In genomic region chr12:6460751-6461371, GRCh38 we compare ENCODE assay signal across 10 cellular contexts. TPM values are rescaled to one million over a fixed set of nuclear protein-coding genes. Genes with fewer than 3 reads are reported as not detected.
A peak's percentile ranks its signal among the peaks of the same experiment; 100 is the strongest.
DNase-seq lines count a peak whose midpoint lies in the region; ATAC-seq and TF ChIP-seq lines count a peak whose summit lies in the region.
"Had no signal": no experiment of that assay in that cellular context is flagged by ENCODE, and none has a peak within 500 bp of the region (broad histone marks: within the 10 kb centered on the region; RNA-seq: fewer than 3 reads in every experiment).

No MANE protein-coding gene starts in this region.

- H3K36me3 Mint-ChIP-seq in activated naive CD4-positive, alpha-beta T cell treated with anti-CD3 and anti-CD28 coated beads, Interleukin-2, amount 50 U/mL, for 72 hours, result peaks cover 74 to 76% of the 10 kb centered on the region in 2 donors
- H3K36me3 Mint-ChIP-seq in memory B cell, result peaks cover 46% of the 10 kb centered on the region

- no peak for TF ChIP-seq CTCF in tibial nerve (IDR thresholded peaks at IDR 0.05)

- H3K27ac ChIP-seq in tibial nerve, result peak overlapping the region; percentile 18 to 70 (median 56)

- peaks cover 0 to 93% (median 27%) of the 10 kb centered on the region in 3 donors for H3K36me3 ChIP-seq in tibial nerve

- no peak for TF ChIP-seq POLR2A in tibial nerve (IDR thresholded peaks at IDR 0.05)

- H3K27me3 ChIP-seq in tibial nerve, result no peaks in the 10 kb centered on the region

- H3K4me3 Mint-ChIP-seq in memory B cell, result peak overlapping the region; percentile 66

- peaks cover 0 to 31% (median 20%) of the 10 kb centered on the region in 4 donors for H3K4me1 ChIP-seq in tibial nerve

- TF ChIP-seq EP300 in tibial nerve (IDR thresholded peaks at IDR 0.05), result no peak

- peak; percentile 73 for DNase-seq in activated effector memory CD4-positive, alpha-beta T cell treated with anti-CD3 and anti-CD28 coated beads, Interleukin-2, amount 50 U/mL, for 16 hours
- DNase-seq in activated effector memory CD4-positive, alpha-beta T cell treated with Interleukin-2 at 50 U/mL for 16 hours, result no peak
- DNase-seq in activated naive CD4-positive, alpha-beta T cell treated with anti-CD3 and anti-CD28 coated beads, Interleukin-2, amount 50 U/mL, for 72 hours (ENCODE audit: low spot score in 2 of 2), result no peak
- DNase-seq in memory B cell (ENCODE audit: low spot score in 2 of 2) (no peak), tibial nerve (ENCODE audit: low spot score in 2 of 2) (no peak), hippocampal formation (lab: John Stamatoyannopoulos, UW) (no peak)

- peak; percentile 21 to 44 for ATAC-seq in activated naive CD4-positive, alpha-beta T cell treated with anti-CD3 and anti-CD28 coated beads, Interleukin-2, amount 50 U/mL, for 72 hours
- ATAC-seq in memory B cell (ENCODE audit: low read depth) (no peak), GM21447 (IDR thresholded peaks at IDR 0.05; ENCODE audit: unreplicated experiment) (no peak), HG02981 (IDR thresholded peaks at IDR 0.05; ENCODE audit: unreplicated experiment) (no peak)

- H3K27ac Mint-ChIP-seq in activated naive CD4-positive, alpha-beta T cell treated with anti-CD3 and anti-CD28 coated beads, Interleukin-2, amount 50 U/mL, for 72 hours, result peak overlapping the region; percentile 95 to 97
- peak overlapping the region; percentile 96 for H3K27ac Mint-ChIP-seq in memory B cell

- peaks cover 62% of the 10 kb centered on the region for H3K4me1 Mint-ChIP-seq in memory B cell

- WGBS in tibial nerve, 2 donors, result 81 to 82% methylated on average over 10 of the region's 10 CpGs

- no peaks in the 10 kb centered on the region for H3K9me3 ChIP-seq in tibial nerve

- no peaks in the 10 kb centered on the region for H3K27me3 Mint-ChIP-seq in memory B cell

- no peaks in the 10 kb centered on the region for H3K9me3 Mint-ChIP-seq in activated naive CD4-positive, alpha-beta T cell treated with anti-CD3 and anti-CD28 coated beads, Interleukin-2, amount 50 U/mL, for 72 hours
- H3K9me3 Mint-ChIP-seq in memory B cell, result no peaks in the 10 kb centered on the region

- no peak overlapping the region for H3K4me3 ChIP-seq in tibial nerve

RNA-seq across cellular contexts. Expression of gene TAPBPL, which starts 9.0 kb away (rescaled TPM):
- total RNA-seq in activated naive CD4-positive, alpha-beta T cell treated with anti-CD3 and anti-CD28 coated beads, Interleukin-2, amount 50 U/mL, for 72 hours, result 10 to 100 TPM; 31.4 to 33.7 TPM
- 10 to 100 TPM; 13.9 to 31.9 (median 25.2) TPM for total RNA-seq in tibial nerve

RNA-seq across cellular contexts. Expression of gene VAMP1, which starts 9.6 kb away (rescaled TPM):
- 100 to 1,000 TPM in 1 of 2 donors, 10 to 100 TPM in 1; 47.6 to 151 TPM for total RNA-seq in activated naive CD4-positive, alpha-beta T cell treated with anti-CD3 and anti-CD28 coated beads, Interleukin-2, amount 50 U/mL, for 72 hours
- 10 to 100 TPM; 12.0 to 31.0 (median 19.3) TPM for total RNA-seq in tibial nerve

RNA-seq across cellular contexts. Expression of gene CD27, which starts 16.1 kb away (rescaled TPM):
- 100 to 1,000 TPM in 1 of 2 donors, 10 to 100 TPM in 1; 77.9 to 162 TPM for total RNA-seq in activated naive CD4-positive, alpha-beta T cell treated with anti-CD3 and anti-CD28 coated beads, Interleukin-2, amount 50 U/mL, for 72 hours
- total RNA-seq in tibial nerve, result under 1 TPM in 2 of 4 donors, not detected in 2; 0.44 to 0.63 TPM
- total RNA-seq: lung microvascular endothelial cell, RPMI7951 had no signal

RNA-seq across cellular contexts. Expression of gene MRPL51, which starts 32.2 kb away (rescaled TPM):
- 100 to 1,000 TPM; 305 to 440 TPM for total RNA-seq in activated naive CD4-positive, alpha-beta T cell treated with anti-CD3 and anti-CD28 coated beads, Interleukin-2, amount 50 U/mL, for 72 hours
- total RNA-seq in tibial nerve, result 100 to 1,000 TPM in 2 of 4 donors, 10 to 100 TPM in 2; 47.4 to 127 (median 89.0) TPM

RNA-seq across cellular contexts. Expression of gene NCAPD2, which starts 33.0 kb away (rescaled TPM):
- total RNA-seq in activated naive CD4-positive, alpha-beta T cell treated with anti-CD3 and anti-CD28 coated beads, Interleukin-2, amount 50 U/mL, for 72 hours, result 100 to 1,000 TPM; 208 to 276 TPM
- total RNA-seq in tibial nerve, result 10 to 100 TPM; 17.0 to 29.3 (median 23.0) TPM

Comparison
In these comparisons a context has a peak if more than half of its experiments do, and no peak if none do; other contexts are left out.
1. ATAC-seq: peak in activated naive CD4-positive, alpha-beta T cell treated with anti-CD3 and anti-CD28 coated beads, Interleukin-2, amount 50 U/mL, for 72 hours (2 of 2); none in memory B cell (single experiment), GM21447 (single experiment) and HG02981 (single experiment).
2. RNA of gene CD27, which starts 16.1 kb away (total RNA-seq): 77.9 to 162 TPM in activated naive CD4-positive, alpha-beta T cell treated with anti-CD3 and anti-CD28 coated beads, Interleukin-2, amount 50 U/mL, for 72 hours; 0.44 to 0.63 TPM in tibial nerve; every median in the first group is over 10 times any median in the second.